In the genomic region with DNA sequence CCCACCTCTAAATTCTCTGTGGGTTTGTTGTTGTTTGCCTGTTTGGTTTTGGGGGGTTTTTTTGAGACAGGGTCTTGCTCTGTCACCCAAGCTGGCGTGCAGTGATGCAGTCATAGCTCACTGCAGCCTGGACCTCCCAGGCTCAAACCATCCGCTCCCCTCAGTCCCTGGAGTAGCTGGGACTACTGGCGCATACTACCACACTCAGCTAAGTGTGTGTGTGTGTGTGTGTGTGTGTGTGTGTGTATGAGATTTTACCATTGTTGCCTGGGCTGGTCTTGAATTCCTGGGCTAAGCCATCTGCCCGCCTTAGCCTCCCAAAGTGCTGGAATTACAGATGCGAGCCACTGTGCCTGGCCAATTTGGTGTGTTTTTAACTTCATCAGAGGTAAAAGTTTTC, we compare ENCODE assay signal across 1 cellular context.
TF ChIP-seq lines count a peak whose summit lies in the region.

No MANE protein-coding gene starts in this region.

TF ChIP-seq in SK-N-SH, 30 proteins besides CTCF, POLR2A, EP300 and RAD21:
- TF ChIP-seq RCOR1 (IDR thresholded peaks at IDR 0.05; ENCODE audit: low read length) (no peak), JUND (IDR thresholded peaks at IDR 0.05) (no peak), SIN3A (IDR thresholded peaks at IDR 0.05; ENCODE audit: borderline replicate concordance, low read depth, low read length) (no peak), TAF1 (IDR thresholded peaks at IDR 0.05; ENCODE audit: borderline replicate concordance, low read depth, low read length) (no peak), MEF2A (IDR thresholded peaks at IDR 0.05; ENCODE audit: borderline replicate concordance, low read depth) (no peak), POLR2AphosphoS5 (IDR thresholded peaks at IDR 0.05; ENCODE audit: low read depth, low read length) (no peak)
- TF ChIP-seq, protein P1, sequence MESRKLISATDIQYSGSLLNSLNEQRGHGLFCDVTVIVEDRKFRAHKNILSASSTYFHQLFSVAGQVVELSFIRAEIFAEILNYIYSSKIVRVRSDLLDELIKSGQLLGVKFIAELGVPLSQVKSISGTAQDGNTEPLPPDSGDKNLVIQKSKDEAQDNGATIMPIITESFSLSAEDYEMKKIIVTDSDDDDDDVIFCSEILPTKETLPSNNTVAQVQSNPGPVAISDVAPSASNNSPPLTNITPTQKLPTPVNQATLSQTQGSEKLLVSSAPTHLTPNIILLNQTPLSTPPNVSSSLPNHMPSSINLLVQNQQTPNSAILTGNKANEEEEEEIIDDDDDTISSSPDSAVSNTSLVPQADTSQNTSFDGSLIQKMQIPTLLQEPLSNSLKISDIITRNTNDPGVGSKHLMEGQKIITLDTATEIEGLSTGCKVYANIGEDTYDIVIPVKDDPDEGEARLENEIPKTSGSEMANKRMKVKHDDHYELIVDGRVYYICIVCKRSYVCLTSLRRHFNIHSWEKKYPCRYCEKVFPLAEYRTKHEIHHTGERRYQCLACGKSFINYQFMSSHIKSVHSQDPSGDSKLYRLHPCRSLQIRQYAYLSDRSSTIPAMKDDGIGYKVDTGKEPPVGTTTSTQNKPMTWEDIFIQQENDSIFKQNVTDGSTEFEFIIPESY (IDR thresholded peaks at IDR 0.05; ENCODE audit: borderline replicate concordance, low read depth): no peak
- TF ChIP-seq, protein P2, sequence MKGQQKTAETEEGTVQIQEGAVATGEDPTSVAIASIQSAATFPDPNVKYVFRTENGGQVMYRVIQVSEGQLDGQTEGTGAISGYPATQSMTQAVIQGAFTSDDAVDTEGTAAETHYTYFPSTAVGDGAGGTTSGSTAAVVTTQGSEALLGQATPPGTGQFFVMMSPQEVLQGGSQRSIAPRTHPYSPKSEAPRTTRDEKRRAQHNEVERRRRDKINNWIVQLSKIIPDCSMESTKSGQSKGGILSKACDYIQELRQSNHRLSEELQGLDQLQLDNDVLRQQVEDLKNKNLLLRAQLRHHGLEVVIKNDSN (IDR thresholded peaks at IDR 0.05; ENCODE audit: borderline replicate concordance, low read depth): no peak
- TF ChIP-seq, protein P3, sequence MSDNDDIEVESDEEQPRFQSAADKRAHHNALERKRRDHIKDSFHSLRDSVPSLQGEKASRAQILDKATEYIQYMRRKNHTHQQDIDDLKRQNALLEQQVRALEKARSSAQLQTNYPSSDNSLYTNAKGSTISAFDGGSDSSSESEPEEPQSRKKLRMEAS (IDR thresholded peaks at IDR 0.05; ENCODE audit: low read depth): no peak
- TF ChIP-seq, protein P4, sequence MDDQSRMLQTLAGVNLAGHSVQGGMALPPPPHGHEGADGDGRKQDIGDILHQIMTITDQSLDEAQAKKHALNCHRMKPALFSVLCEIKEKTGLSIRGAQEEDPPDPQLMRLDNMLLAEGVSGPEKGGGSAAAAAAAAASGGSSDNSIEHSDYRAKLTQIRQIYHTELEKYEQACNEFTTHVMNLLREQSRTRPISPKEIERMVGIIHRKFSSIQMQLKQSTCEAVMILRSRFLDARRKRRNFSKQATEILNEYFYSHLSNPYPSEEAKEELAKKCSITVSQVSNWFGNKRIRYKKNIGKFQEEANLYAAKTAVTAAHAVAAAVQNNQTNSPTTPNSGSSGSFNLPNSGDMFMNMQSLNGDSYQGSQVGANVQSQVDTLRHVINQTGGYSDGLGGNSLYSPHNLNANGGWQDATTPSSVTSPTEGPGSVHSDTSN (IDR thresholded peaks at IDR 0.05): no peak
- TF ChIP-seq, protein P5, sequence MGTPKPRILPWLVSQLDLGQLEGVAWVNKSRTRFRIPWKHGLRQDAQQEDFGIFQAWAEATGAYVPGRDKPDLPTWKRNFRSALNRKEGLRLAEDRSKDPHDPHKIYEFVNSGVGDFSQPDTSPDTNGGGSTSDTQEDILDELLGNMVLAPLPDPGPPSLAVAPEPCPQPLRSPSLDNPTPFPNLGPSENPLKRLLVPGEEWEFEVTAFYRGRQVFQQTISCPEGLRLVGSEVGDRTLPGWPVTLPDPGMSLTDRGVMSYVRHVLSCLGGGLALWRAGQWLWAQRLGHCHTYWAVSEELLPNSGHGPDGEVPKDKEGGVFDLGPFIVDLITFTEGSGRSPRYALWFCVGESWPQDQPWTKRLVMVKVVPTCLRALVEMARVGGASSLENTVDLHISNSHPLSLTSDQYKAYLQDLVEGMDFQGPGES (IDR thresholded peaks at IDR 0.05; ENCODE audit: low read depth, low read length): no peak
TF ChIP-seq in SK-N-SH: peak in this region for 0.
